8 cellular contexts compared by ENCODE assay signal in genomic region chr2:196639180-196640030, GRCh38. TPM values are rescaled to one million over a fixed set of nuclear protein-coding genes. Genes with fewer than 3 reads are reported as not detected.
A peak's percentile ranks its signal among the peaks of the same experiment; 100 is the strongest.
DNase-seq lines count a peak whose midpoint lies in the region; ATAC-seq and TF ChIP-seq lines count a peak whose summit lies in the region.

Gene CCDC150, plus strand, starts transcription at chr2:196639715. Its CDS starts 52 bp downstream, at chr2:196639767.

- no peaks in the 10 kb centered on the region for H3K36me3 ChIP-seq in BE2C

- peaks cover 19% of the 10 kb centered on the region for H3K4me1 Mint-ChIP-seq in chondrocyte (ENCODE audit: low read depth)

- H3K27me3 Mint-ChIP-seq in chondrocyte (ENCODE audit: low read depth), result no peaks in the 10 kb centered on the region

- peaks cover 3% of the 10 kb centered on the region for H3K9me3 Mint-ChIP-seq in chondrocyte (ENCODE audit: low read depth)

- H3K4me3 Mint-ChIP-seq in chondrocyte (ENCODE audit: unreplicated experiment), result peak within 1 kb of the TSS; percentile 90

- H3K9me3 ChIP-seq in BE2C, result no peaks in the 10 kb centered on the region

- TF ChIP-seq POLR2A in GM19193 (IDR thresholded peaks at IDR 0.05; ENCODE audit: extremely low read depth, insufficient read depth, insufficient read length), result peak; percentile 72

- H3K27me3 ChIP-seq in BE2C, result no peaks in the 10 kb centered on the region

- TF ChIP-seq CTCF in BE2C (IDR thresholded peaks at IDR 0.05; ENCODE audit: low read depth, low read length) (peak; percentile 40; the same call in 1 of the 2 replicates), chondrocyte (IDR thresholded peaks at IDR 0.05) (peak; percentile 76)

- peak within 1 kb of the TSS; percentile 90 for H3K27ac Mint-ChIP-seq in chondrocyte (ENCODE audit: unreplicated experiment)

- ATAC-seq in HG03432 (IDR thresholded peaks at IDR 0.05; ENCODE audit: unreplicated experiment), result peak; percentile 100

- peak; percentile 97 for DNase-seq in BE2C
- DNase-seq in NCI-H510A (lab: John Stamatoyannopoulos, UW), result peak; percentile 95
- peak; percentile 90 for DNase-seq in activated CD4-positive, alpha-beta T cell treated with anti-CD3 and anti-CD28 coated beads for 1 hour
- DNase-seq in chondrocyte (ENCODE audit: low spot score), result peak; percentile 97
- peak; percentile 92 for DNase-seq in kidney glomerular epithelial cell (lab: John Stamatoyannopoulos, UW)
- peak; percentile 89 to 95 for DNase-seq in stimulated activated CD4-positive, alpha-beta T cell treated with anti-CD3 and anti-CD28 coated beads, Interleukin-15, amount 100 ng/mL, for 48 hours (ENCODE audit: low read depth in 2 of 2)

- no peaks in the 10 kb centered on the region for H3K36me3 Mint-ChIP-seq in chondrocyte (ENCODE audit: low read depth)

- H3K4me1 ChIP-seq in BE2C, result no peaks in the 10 kb centered on the region

- peak within 1 kb of the TSS; percentile 68 for H3K4me3 ChIP-seq in BE2C (ENCODE audit: low read depth, low read length)

RNA-seq across cellular contexts. Expression of gene CCDC150, which starts in this region (rescaled TPM):
- 5.1 TPM for polyA plus RNA-seq in BE2C (2012; ENCODE audit: insufficient read depth, insufficient read length, low read depth)
- 3.1 to 6.0 TPM (median 3.6 TPM) in 3 replicates for total RNA-seq in chondrocyte

Comparison
In these comparisons a context has a peak if more than half of its experiments do, and no peak if none do; other contexts are left out.
1. Peak in every context shown above with its lines: DNase-seq, ATAC-seq and H3K4me3 ChIP-seq.